ENCODE assay signal across 17 cellular contexts in the genomic region with DNA sequence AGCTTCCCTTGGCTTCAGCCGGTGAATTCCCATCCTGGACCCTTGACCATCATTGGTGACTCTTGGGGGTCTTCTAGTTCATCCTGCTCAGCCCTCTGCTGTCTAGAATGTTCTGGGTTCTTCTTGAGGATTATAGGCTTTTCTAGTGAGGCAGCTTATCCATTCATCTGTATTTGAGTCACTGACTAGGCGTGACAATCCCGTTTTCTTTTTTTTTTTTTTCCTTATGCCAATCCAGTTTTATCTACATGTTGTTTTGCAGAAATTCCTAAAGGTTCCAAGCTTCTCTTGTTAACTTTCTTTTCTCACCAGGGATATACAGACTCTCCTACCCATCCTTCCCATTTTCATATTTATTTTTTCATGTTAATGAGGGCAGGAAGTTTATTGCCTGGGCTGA. TPM values are rescaled to one million over a fixed set of nuclear protein-coding genes. Genes with fewer than 3 reads are reported as not detected.
DNase-seq lines count a peak whose midpoint lies in the region; ATAC-seq and TF ChIP-seq lines count a peak whose summit lies in the region.
"Had no signal": no experiment of that assay in that cellular context is flagged by ENCODE, and none has a peak within 500 bp of the region (broad histone marks: within the 10 kb centered on the region; RNA-seq: fewer than 3 reads in every experiment).

No MANE protein-coding gene starts in this region.

- H3K36me3 Mint-ChIP-seq in activated T-cell treated with anti-CD3 and anti-CD28 coated beads, Interleukin-2, amount 50 U/mL, for 24 hours (ENCODE audit: low read depth) = peaks cover 28% of the 10 kb centered on the region
- peaks cover 0 to 2% of the 10 kb centered on the region in 2 donors for H3K36me3 Mint-ChIP-seq in activated T-cell treated with anti-CD3 and anti-CD28 coated beads, Interleukin-2, amount 50 U/mL, for 72 hours (ENCODE audit: insufficient read depth in 2 of 2)
- H3K36me3 Mint-ChIP-seq in memory B cell (peaks cover 28% of the 10 kb centered on the region), progenitor cell of endocrine pancreas (ENCODE audit: insufficient read depth) (peaks cover under 1% of the 10 kb centered on the region)
- peaks cover 14% of the 10 kb centered on the region for H3K36me3 Mint-ChIP-seq in activated naive CD8-positive, alpha-beta T cell treated with anti-CD3 and anti-CD28 coated beads, Interleukin-2, amount 50 U/mL, for 24 hours (ENCODE audit: low read depth)

- no peak overlapping the region for H3K4me3 Mint-ChIP-seq in activated T-cell treated with anti-CD3 and anti-CD28 coated beads, Interleukin-2, amount 50 U/mL, for 24 hours
- H3K4me3 Mint-ChIP-seq in activated T-cell treated with anti-CD3 and anti-CD28 coated beads, Interleukin-2, amount 50 U/mL, for 72 hours = no peak overlapping the region
- H3K4me3 Mint-ChIP-seq in memory B cell (no peak overlapping the region), progenitor cell of endocrine pancreas (ENCODE audit: low read depth) (no peak overlapping the region)
- no peak overlapping the region for H3K4me3 Mint-ChIP-seq in activated naive CD8-positive, alpha-beta T cell treated with anti-CD3 and anti-CD28 coated beads, Interleukin-2, amount 50 U/mL, for 24 hours

- H3K27me3 Mint-ChIP-seq in activated T-cell treated with anti-CD3 and anti-CD28 coated beads, Interleukin-2, amount 50 U/mL, for 24 hours = no peaks in the 10 kb centered on the region
- H3K27me3 Mint-ChIP-seq in activated T-cell treated with anti-CD3 and anti-CD28 coated beads, Interleukin-2, amount 50 U/mL, for 72 hours (ENCODE audit: low read depth) = no peaks in the 10 kb centered on the region
- H3K27me3 Mint-ChIP-seq in memory B cell = no peaks in the 10 kb centered on the region
- H3K27me3 Mint-ChIP-seq in progenitor cell of endocrine pancreas = no peaks in the 10 kb centered on the region
- H3K27me3 Mint-ChIP-seq in activated naive CD8-positive, alpha-beta T cell treated with anti-CD3 and anti-CD28 coated beads, Interleukin-2, amount 50 U/mL, for 24 hours = no peaks in the 10 kb centered on the region

- peak overlapping the region; percentile 44 for H3K27ac Mint-ChIP-seq in activated T-cell treated with anti-CD3 and anti-CD28 coated beads, Interleukin-2, amount 50 U/mL, for 24 hours
- no peak overlapping the region for H3K27ac Mint-ChIP-seq in activated T-cell treated with anti-CD3 and anti-CD28 coated beads, Interleukin-2, amount 50 U/mL, for 72 hours
- peak overlapping the region; percentile 70 for H3K27ac Mint-ChIP-seq in memory B cell
- no peak overlapping the region for H3K27ac Mint-ChIP-seq in progenitor cell of endocrine pancreas
- H3K27ac Mint-ChIP-seq in activated naive CD8-positive, alpha-beta T cell treated with anti-CD3 and anti-CD28 coated beads, Interleukin-2, amount 50 U/mL, for 24 hours = no peak overlapping the region

- no peak for DNase-seq in activated T-cell treated with anti-CD3 and anti-CD28 coated beads, Interleukin-2, amount 50 U/mL, for 24 hours
- DNase-seq in activated T-cell treated with anti-CD3 and anti-CD28 coated beads, Interleukin-2, amount 50 U/mL, for 72 hours = no peak
- DNase-seq in amniotic epithelial cell (ENCODE audit: low read depth) (peak; percentile 10), memory B cell (ENCODE audit: low spot score in 2 of 2) (no peak), progenitor cell of endocrine pancreas (ENCODE audit: low spot score, unreplicated experiment) (no peak), NCI-H2196 (lab: John Stamatoyannopoulos, UW; ENCODE audit: unreplicated experiment) (no peak)
- no peak for DNase-seq in activated naive CD8-positive, alpha-beta T cell treated with anti-CD3 and anti-CD28 coated beads, Interleukin-2, amount 50 U/mL, for 24 hours
- DNase-seq in activated naive CD4-positive, alpha-beta T cell treated with Interleukin-2 at 50 U/mL for 16 hours = no peak
- DNase-seq: 8988T, DMS 273 treated with DMSO at 0.1 percent for 48 hours, GDM1, H7, NCI-H1092 treated with DMSO at 0.1 percent for 48 hours, NCI-H146, NCI-H2081, OCI-M1, SHP77 treated with DMSO at 0.1 percent for 48 hours had no signal

- ATAC-seq in activated T-cell treated with anti-CD3 and anti-CD28 coated beads, Interleukin-2, amount 50 U/mL, for 72 hours (replicated peaks in 1 of 2) = no peak
- no peak for ATAC-seq in memory B cell (ENCODE audit: low read depth)
- no peak for ATAC-seq in activated naive CD8-positive, alpha-beta T cell treated with anti-CD3 and anti-CD28 coated beads, Interleukin-2, amount 50 U/mL, for 24 hours

- no peaks in the 10 kb centered on the region for H3K9me3 Mint-ChIP-seq in activated T-cell treated with anti-CD3 and anti-CD28 coated beads, Interleukin-2, amount 50 U/mL, for 24 hours
- no peaks in the 10 kb centered on the region for H3K9me3 Mint-ChIP-seq in activated T-cell treated with anti-CD3 and anti-CD28 coated beads, Interleukin-2, amount 50 U/mL, for 72 hours
- H3K9me3 Mint-ChIP-seq in memory B cell (no peaks in the 10 kb centered on the region), progenitor cell of endocrine pancreas (ENCODE audit: low read depth) (no peaks in the 10 kb centered on the region)
- no peaks in the 10 kb centered on the region for H3K9me3 Mint-ChIP-seq in activated naive CD8-positive, alpha-beta T cell treated with anti-CD3 and anti-CD28 coated beads, Interleukin-2, amount 50 U/mL, for 24 hours

- peaks cover 72% of the 10 kb centered on the region for H3K4me1 Mint-ChIP-seq in activated T-cell treated with anti-CD3 and anti-CD28 coated beads, Interleukin-2, amount 50 U/mL, for 24 hours (ENCODE audit: low read depth)
- peaks cover 70% of the 10 kb centered on the region for H3K4me1 Mint-ChIP-seq in activated T-cell treated with anti-CD3 and anti-CD28 coated beads, Interleukin-2, amount 50 U/mL, for 72 hours (ENCODE audit: low read depth)
- H3K4me1 Mint-ChIP-seq in memory B cell (peaks cover 70% of the 10 kb centered on the region), progenitor cell of endocrine pancreas (ENCODE audit: low read depth) (peaks cover 24% of the 10 kb centered on the region)
- peaks cover 74% of the 10 kb centered on the region for H3K4me1 Mint-ChIP-seq in activated naive CD8-positive, alpha-beta T cell treated with anti-CD3 and anti-CD28 coated beads, Interleukin-2, amount 50 U/mL, for 24 hours

- TF ChIP-seq CTCF in progenitor cell of endocrine pancreas (IDR thresholded peaks at IDR 0.05; ENCODE audit: unreplicated experiment) = no peak

RNA-seq across cellular contexts. Expression of gene TRAK1, which starts 6.6 kb away (rescaled TPM):
- total RNA-seq in activated T-cell treated with anti-CD3 and anti-CD28 coated beads, Interleukin-2, amount 50 U/mL, for 72 hours = 10 to 100 TPM; 17.8 to 19.6 TPM
- 53.8 and 55.5 TPM in 2 replicates for total RNA-seq in progenitor cell of endocrine pancreas

Comparison
In these comparisons a context has a peak if more than half of its experiments do, and no peak if none do; other contexts are left out.
1. H3K27ac Mint-ChIP-seq: peak in activated T-cell treated with anti-CD3 and anti-CD28 coated beads, Interleukin-2, amount 50 U/mL, for 24 hours (single experiment) and memory B cell (single experiment); none in activated T-cell treated with anti-CD3 and anti-CD28 coated beads, Interleukin-2, amount 50 U/mL, for 72 hours (single experiment), progenitor cell of endocrine pancreas (single experiment) and activated naive CD8-positive, alpha-beta T cell treated with anti-CD3 and anti-CD28 coated beads, Interleukin-2, amount 50 U/mL, for 24 hours (single experiment).